9 cellular contexts compared by ENCODE assay signal in genomic region chr3:15798533-15799245, GRCh38. TPM values are rescaled to one million over a fixed set of nuclear protein-coding genes. Genes with fewer than 3 reads are reported as not detected.
DNase-seq lines count a peak whose midpoint lies in the region; ATAC-seq and TF ChIP-seq lines count a peak whose summit lies in the region.
"Had no signal": no experiment of that assay in that cellular context is flagged by ENCODE, and none has a peak within 500 bp of the region (broad histone marks: within the 10 kb centered on the region; RNA-seq: fewer than 3 reads in every experiment).

No MANE protein-coding gene starts in this region.

- peaks cover 2 to 9% of the 10 kb centered on the region in 2 donors for H3K36me3 Mint-ChIP-seq in activated T-cell treated with anti-CD3 and anti-CD28 coated beads, Interleukin-2, amount 50 U/mL, for 72 hours (ENCODE audit: insufficient read depth in 2 of 2)
- peaks cover 21% of the 10 kb centered on the region for H3K36me3 Mint-ChIP-seq in activated T-helper 2 cell treated with anti-CD3 and anti-CD28 coated beads, Interferon-gamma antibody, Interleukin-2, Interleukin-4, amounts not matched to agents 10 μg/mL and 5 μg/mL and 100 μg/mL, durations not matched to agents 14 hours and 24 hours and 36 hours (ENCODE audit: low read depth)

- intact Hi-C loops in activated T-helper 2 cell treated with anti-CD3 and anti-CD28 coated beads, Interferon-gamma antibody, Interleukin-2, Interleukin-4, amounts not matched to agents 10 μg/mL and 5 μg/mL and 100 μg/mL, durations not matched to agents 14 hours and 24 hours and 36 hours (cut with micrococcal nuclease) = loop anchor here (2.0 to 5.0 kb wide), 3 partner anchors 71 to 514 kb away; no protein-coding TSS in a partner anchor
- intact Hi-C loops in upper lobe of right lung (cut with DNase I) = no loop called here

- peak overlapping the region; percentile 28 to 49 for H3K4me3 Mint-ChIP-seq in activated T-cell treated with anti-CD3 and anti-CD28 coated beads, Interleukin-2, amount 50 U/mL, for 72 hours
- H3K4me3 Mint-ChIP-seq in activated T-helper 2 cell treated with anti-CD3 and anti-CD28 coated beads, Interferon-gamma antibody, Interleukin-2, Interleukin-4, amounts not matched to agents 10 μg/mL and 5 μg/mL and 100 μg/mL, durations not matched to agents 14 hours and 24 hours and 36 hours (ENCODE audit: low read depth) = peak overlapping the region; percentile 51

- no peaks in the 10 kb centered on the region for H3K27me3 Mint-ChIP-seq in activated T-cell treated with anti-CD3 and anti-CD28 coated beads, Interleukin-2, amount 50 U/mL, for 72 hours (ENCODE audit: low read depth)
- no peaks in the 10 kb centered on the region for H3K27me3 Mint-ChIP-seq in activated T-helper 2 cell treated with anti-CD3 and anti-CD28 coated beads, Interferon-gamma antibody, Interleukin-2, Interleukin-4, amounts not matched to agents 10 μg/mL and 5 μg/mL and 100 μg/mL, durations not matched to agents 14 hours and 24 hours and 36 hours (ENCODE audit: low read depth)

- H3K4me3 ChIP-seq in muscle layer of duodenum (ENCODE audit: low read depth in 1 of 2, low read length in 2 of 2) (no peak overlapping the region), upper lobe of right lung (peak overlapping the region; percentile 49)

- ATAC-seq in activated T-cell treated with anti-CD3 and anti-CD28 coated beads, Interleukin-2, amount 50 U/mL, for 72 hours (replicated peaks in 1 of 2) = no peak
- no peak for ATAC-seq in upper lobe of right lung

- no peak for TF ChIP-seq CTCF in upper lobe of right lung (IDR thresholded peaks at IDR 0.05)

- H3K4me1 ChIP-seq in muscle layer of duodenum (ENCODE audit: control insufficient read depth in 1 of 2, insufficient read depth in 2 of 2, low read length in 2 of 2) (no peaks in the 10 kb centered on the region), upper lobe of right lung (peaks cover 29% of the 10 kb centered on the region)

- no peaks in the 10 kb centered on the region for H3K9me3 ChIP-seq in muscle layer of duodenum (ENCODE audit: control insufficient read depth in 1 of 2, low read length in 2 of 2)
- no peaks in the 10 kb centered on the region for H3K9me3 ChIP-seq in upper lobe of right lung

- DNase-seq in activated T-cell treated with anti-CD3 and anti-CD28 coated beads, Interleukin-2, amount 50 U/mL, for 72 hours = no peak
- no peak for DNase-seq in activated T-cell treated with anti-CD3 and anti-CD28 coated beads, Interleukin-2, amount 50 U/mL, for 1 hour
- no peak for DNase-seq in activated T-helper 2 cell treated with anti-CD3 and anti-CD28 coated beads, Interferon-gamma antibody, Interleukin-2, Interleukin-4, amounts not matched to agents 10 μg/mL and 5 μg/mL and 100 μg/mL, durations not matched to agents 14 hours and 24 hours and 36 hours (ENCODE audit: low spot score)
- DNase-seq in upper lobe of right lung (no peak), cortex of kidney (lab: John Stamatoyannopoulos, UW) (no peak), NCI-H524 treated with DMSO at 0.1 percent for 48 hours (lab: John Stamatoyannopoulos, UW) (no peak), NCI-H2171 treated with DMSO at 0.1 percent for 48 hours (lab: John Stamatoyannopoulos, UW) (no peak)
- DNase-seq: activated naive CD4-positive, alpha-beta T cell treated with Interleukin-2 at 50 U/mL for 16 hours had no signal

- H3K27me3 ChIP-seq in muscle layer of duodenum (ENCODE audit: low read depth, low read length) (no peaks in the 10 kb centered on the region), upper lobe of right lung (no peaks in the 10 kb centered on the region)

- peaks cover 4 to 5% of the 10 kb centered on the region in 2 donors for H3K9me3 Mint-ChIP-seq in activated T-cell treated with anti-CD3 and anti-CD28 coated beads, Interleukin-2, amount 50 U/mL, for 72 hours
- peaks cover 6% of the 10 kb centered on the region for H3K9me3 Mint-ChIP-seq in activated T-helper 2 cell treated with anti-CD3 and anti-CD28 coated beads, Interferon-gamma antibody, Interleukin-2, Interleukin-4, amounts not matched to agents 10 μg/mL and 5 μg/mL and 100 μg/mL, durations not matched to agents 14 hours and 24 hours and 36 hours

- H3K27ac ChIP-seq in muscle layer of duodenum (ENCODE audit: low read length) = peak overlapping the region; percentile 96
- no peak overlapping the region for H3K27ac ChIP-seq in upper lobe of right lung

- peak overlapping the region; percentile 89 for H3K27ac Mint-ChIP-seq in activated T-cell treated with anti-CD3 and anti-CD28 coated beads, Interleukin-2, amount 50 U/mL, for 72 hours
- peak overlapping the region; percentile 79 for H3K27ac Mint-ChIP-seq in activated T-helper 2 cell treated with anti-CD3 and anti-CD28 coated beads, Interferon-gamma antibody, Interleukin-2, Interleukin-4, amounts not matched to agents 10 μg/mL and 5 μg/mL and 100 μg/mL, durations not matched to agents 14 hours and 24 hours and 36 hours

- peaks cover 89% of the 10 kb centered on the region for H3K4me1 Mint-ChIP-seq in activated T-cell treated with anti-CD3 and anti-CD28 coated beads, Interleukin-2, amount 50 U/mL, for 72 hours (ENCODE audit: low read depth)
- H3K4me1 Mint-ChIP-seq in activated T-helper 2 cell treated with anti-CD3 and anti-CD28 coated beads, Interferon-gamma antibody, Interleukin-2, Interleukin-4, amounts not matched to agents 10 μg/mL and 5 μg/mL and 100 μg/mL, durations not matched to agents 14 hours and 24 hours and 36 hours (ENCODE audit: low read depth) = peaks cover 75% of the 10 kb centered on the region

- H3K36me3 ChIP-seq in muscle layer of duodenum (ENCODE audit: control insufficient read depth in 1 of 2, insufficient read depth in 2 of 2, low read length in 2 of 2) (peaks cover 0 to 35% of the 10 kb centered on the region in 2 donors), upper lobe of right lung (no peaks in the 10 kb centered on the region)

RNA-seq across cellular contexts. Expression of gene ANKRD28, which starts 0.9 kb away (rescaled TPM):
- 10 to 100 TPM; 45.3 to 46.1 TPM for total RNA-seq in activated T-cell treated with anti-CD3 and anti-CD28 coated beads, Interleukin-2, amount 50 U/mL, for 72 hours
- 44.2 and 45.5 TPM in 2 replicates for total RNA-seq in activated T-helper 2 cell treated with anti-CD3 and anti-CD28 coated beads, Interferon-gamma antibody, Interleukin-2, Interleukin-4, amounts not matched to agents 10 μg/mL and 5 μg/mL and 100 μg/mL, durations not matched to agents 14 hours and 24 hours and 36 hours
- 50.3 TPM for total RNA-seq in upper lobe of right lung
